11 cellular contexts compared by ENCODE assay signal in the genomic region with DNA sequence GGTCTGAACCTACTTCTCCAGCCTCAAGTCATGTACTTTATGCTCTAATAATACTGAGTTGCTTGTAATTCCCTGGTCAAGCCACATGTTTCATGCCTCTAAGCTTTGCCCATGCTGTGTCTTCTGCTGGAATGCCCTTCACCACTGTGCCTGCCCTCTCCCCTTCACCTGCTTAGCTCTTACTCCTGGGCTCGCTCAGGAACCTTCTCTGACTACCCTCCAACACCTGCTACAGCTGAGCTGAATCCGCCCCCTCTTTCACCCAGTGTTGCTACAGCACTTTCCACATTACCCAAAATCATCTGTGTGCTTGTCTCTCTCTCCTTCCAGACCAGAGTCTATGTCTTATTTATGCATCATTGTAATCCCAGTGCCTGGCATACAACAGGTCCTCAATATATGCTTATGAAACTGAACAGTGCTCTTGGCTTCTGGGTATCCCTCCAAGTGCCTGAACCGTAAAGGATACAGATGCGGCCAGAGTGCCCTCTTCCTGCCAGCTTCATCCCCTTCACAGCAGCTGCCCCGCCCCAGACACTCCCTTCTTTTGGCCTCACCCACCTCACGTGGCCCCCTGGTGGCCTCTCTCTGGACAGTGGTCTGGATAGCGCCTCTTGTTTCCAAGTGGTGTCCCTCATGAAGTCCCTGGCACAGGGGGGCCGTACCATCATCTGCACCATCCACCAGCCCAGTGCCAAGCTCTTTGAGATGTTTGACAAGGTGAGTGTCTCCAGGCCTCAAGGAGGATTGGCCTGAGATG. TPM values are rescaled to one million over a fixed set of nuclear protein-coding genes. Genes with fewer than 3 reads are reported as not detected.
DNase-seq lines count a peak whose midpoint lies in the region; ATAC-seq, FAIRE-seq and TF ChIP-seq lines count a peak whose summit lies in the region.
"Had no signal": no experiment of that assay in that cellular context is flagged by ENCODE, and none has a peak within 500 bp of the region (broad histone marks: within the 10 kb centered on the region; RNA-seq: fewer than 3 reads in every experiment).

No MANE protein-coding gene starts in this region.

- no peaks in the 10 kb centered on the region for H3K9me3 Mint-ChIP-seq in CD4-positive, alpha-beta memory T cell
- H3K9me3 Mint-ChIP-seq: stimulated activated effector memory CD8-positive, alpha-beta T cell treated with anti-CD3 and anti-CD28 coated beads, Interleukin-12 subunit alpha, Interleukin-12 subunit beta, amount 100 ng/mL, for 72 hours had no signal

- no peaks in the 10 kb centered on the region for H3K36me3 Mint-ChIP-seq in CD4-positive, alpha-beta memory T cell
- H3K36me3 Mint-ChIP-seq: stimulated activated effector memory CD8-positive, alpha-beta T cell treated with anti-CD3 and anti-CD28 coated beads, Interleukin-12 subunit alpha, Interleukin-12 subunit beta, amount 100 ng/mL, for 72 hours had no signal

- H3K4me1 Mint-ChIP-seq in CD4-positive, alpha-beta memory T cell, result peaks cover 0 to 1% (median 0%) of the 10 kb centered on the region in 4 donors

- CTCF ChIA-PET in CD4-positive, alpha-beta memory T cell (lab: Charles Lee; ENCODE audit: partially characterized antibody), result interaction anchor here (0.9 to 1.1 kb wide), 2 partner anchors 10 to 61 kb away, joined by 3 read pairs; a partner anchor contains a TSS

- H3K4me1 ChIP-seq in upper lobe of right lung, result no peaks in the 10 kb centered on the region
- no peaks in the 10 kb centered on the region for H3K4me1 ChIP-seq in CD4-positive, alpha-beta memory T cell (ENCODE audit: insufficient read depth, low read length)

- H3K9me3 ChIP-seq in upper lobe of right lung, result no peaks in the 10 kb centered on the region
- H3K9me3 ChIP-seq in CD4-positive, alpha-beta memory T cell (ENCODE audit: control insufficient read depth in 1 of 2, low read length in 2 of 2), result no peaks in the 10 kb centered on the region

- peak; percentile 12 for TF ChIP-seq CTCF in upper lobe of right lung (IDR thresholded peaks at IDR 0.05)

- intact Hi-C loops in Right ventricle myocardium superior (cut with DNase I) (no loop called here), Right ventricle myocardium inferior (cut with DNase I) (no loop called here), upper lobe of right lung (cut with DNase I) (no loop called here)
- intact Hi-C loops in CD4-positive, alpha-beta memory T cell (cut with micrococcal nuclease), result no loop called here

- H3K27me3 ChIP-seq in upper lobe of right lung, result peaks cover 6% of the 10 kb centered on the region
- no peaks in the 10 kb centered on the region for H3K27me3 ChIP-seq in CD4-positive, alpha-beta memory T cell (ENCODE audit: insufficient read depth, low read length)

- no peak for FAIRE-seq in frontal cortex (lab: Jason Lieb, UNC)
- FAIRE-seq: TTC549 had no signal

- ATAC-seq in Right ventricle myocardium superior (ENCODE audit: poor library complexity) (peak; percentile 31), Right ventricle myocardium inferior (no peak), upper lobe of right lung (peak; percentile 42)
- ATAC-seq: stimulated activated effector memory CD8-positive, alpha-beta T cell treated with anti-CD3 and anti-CD28 coated beads, Interleukin-12 subunit alpha, Interleukin-12 subunit beta, amount 100 ng/mL, for 72 hours had no signal

- no peaks in the 10 kb centered on the region for H3K36me3 ChIP-seq in upper lobe of right lung
- H3K36me3 ChIP-seq in CD4-positive, alpha-beta memory T cell (ENCODE audit: insufficient read depth, low read length), result no peaks in the 10 kb centered on the region

- POLR2A ChIA-PET in CD4-positive, alpha-beta memory T cell (lab: Charles Lee; ENCODE audit: partially characterized antibody), result interaction anchor here (0.6 to 1.5 kb wide), 2 partner anchors 13 to 138 kb away, joined by 3 to 5 read pairs; a partner anchor contains a TSS

- no peak overlapping the region for H3K27ac ChIP-seq in upper lobe of right lung
- no peak overlapping the region for H3K27ac ChIP-seq in CD4-positive, alpha-beta memory T cell (ENCODE audit: low read depth, low read length)

- no peak overlapping the region for H3K4me3 ChIP-seq in upper lobe of right lung
- no peak overlapping the region for H3K4me3 ChIP-seq in CD4-positive, alpha-beta memory T cell (ENCODE audit: low read length in 2 of 2)

- peaks cover 1 to 14% of the 10 kb centered on the region in 2 donors for H3K27me3 Mint-ChIP-seq in CD4-positive, alpha-beta memory T cell

- peak overlapping the region in 1 of 7 donors; percentile 7 for H3K27ac Mint-ChIP-seq in CD4-positive, alpha-beta memory T cell
- H3K27ac Mint-ChIP-seq: stimulated activated effector memory CD8-positive, alpha-beta T cell treated with anti-CD3 and anti-CD28 coated beads, Interleukin-12 subunit alpha, Interleukin-12 subunit beta, amount 100 ng/mL, for 72 hours had no signal

- no peak overlapping the region for H3K4me3 Mint-ChIP-seq in CD4-positive, alpha-beta memory T cell
- H3K4me3 Mint-ChIP-seq: stimulated activated effector memory CD8-positive, alpha-beta T cell treated with anti-CD3 and anti-CD28 coated beads, Interleukin-12 subunit alpha, Interleukin-12 subunit beta, amount 100 ng/mL, for 72 hours had no signal

- no peak for DNase-seq in Right ventricle myocardium superior
- no peak for DNase-seq in Right ventricle myocardium inferior (ENCODE audit: missing footprints)
- peak; percentile 11 for DNase-seq in NCI-H460 (ENCODE audit: extremely low read depth, low read depth)
- DNase-seq in dermis blood vessel endothelial cell, result peak; percentile 33
- DNase-seq in upper lobe of right lung, result no peak
- DNase-seq in GM19240 (ENCODE audit: insufficient read length, low spot score), result no peak
- DNase-seq in CD4-positive, alpha-beta memory T cell, result no peak
- DNase-seq in frontal cortex (ENCODE audit: low spot score in 2 of 2), result no peak
- DNase-seq: Kasumi-1 had no signal

RNA-seq across cellular contexts. Expression of a gene that starts 7.1 kb away (rescaled TPM):
- total RNA-seq in Right ventricle myocardium superior (1.5 TPM), Right ventricle myocardium inferior (1.3 TPM), dermis blood vessel endothelial cell (0.05 and 0.17 TPM in 2 replicates), upper lobe of right lung (0.14 TPM), frontal cortex (2.0 TPM)
- total RNA-seq in NCI-H460 (2014; rRNA removed; shearing (Covaris generic)), result not detected in 2 replicates
- polyA plus RNA-seq in NCI-H460 (2014; cell fraction: nucleus; rRNA removed), result 0.04 and 0.91 TPM in 2 replicates
- under 1 TPM in 1 of 2 experiments, not detected in 1; 0.09 TPM for total RNA-seq in CD4-positive, alpha-beta memory T cell
- polyA plus RNA-seq in CD4-positive, alpha-beta memory T cell, result not detected

RNA-seq across cellular contexts. Expression of a gene that starts 12.6 kb away (rescaled TPM):
- total RNA-seq in Right ventricle myocardium superior (34.0 TPM), Right ventricle myocardium inferior (32.4 TPM), dermis blood vessel endothelial cell (18.4 and 22.0 TPM in 2 replicates), upper lobe of right lung (17.7 TPM), frontal cortex (2.0 TPM)
- 12.4 and 13.6 TPM in 2 replicates for total RNA-seq in NCI-H460 (2014; rRNA removed; shearing (Covaris generic))
- 21.7 and 29.1 TPM in 2 replicates for polyA plus RNA-seq in NCI-H460 (2014; cell fraction: nucleus; rRNA removed)
- total RNA-seq in CD4-positive, alpha-beta memory T cell, result 1 to 10 TPM; 8.8 to 9.2 TPM
- polyA plus RNA-seq in CD4-positive, alpha-beta memory T cell, result 1 to 10 TPM; 5.5 to 7.4 TPM

RNA-seq across cellular contexts. Expression of a gene that starts 29.4 kb away (rescaled TPM):
- total RNA-seq in Right ventricle myocardium superior, result not detected
- not detected for total RNA-seq in Right ventricle myocardium inferior
- not detected in 2 replicates for total RNA-seq in NCI-H460 (2014; rRNA removed; shearing (Covaris generic))
- polyA plus RNA-seq in NCI-H460 (2014; cell fraction: nucleus; rRNA removed), result not detected in 2 replicates
- total RNA-seq in dermis blood vessel endothelial cell, result not detected in 2 replicates
- 0.81 TPM for total RNA-seq in upper lobe of right lung
- 1 to 10 TPM in 1 of 2 experiments, under 1 TPM in 1; 0.86 to 1.1 TPM for total RNA-seq in CD4-positive, alpha-beta memory T cell
- polyA plus RNA-seq in CD4-positive, alpha-beta memory T cell, result not detected
- total RNA-seq in frontal cortex, result not detected

RNA-seq across cellular contexts. Expression of a gene that starts 34.5 kb away (rescaled TPM):
- total RNA-seq in Right ventricle myocardium superior, result 13.3 TPM
- total RNA-seq in Right ventricle myocardium inferior, result 13.0 TPM
- total RNA-seq in NCI-H460 (2014; rRNA removed; shearing (Covaris generic)), result 11.5 and 13.6 TPM in 2 replicates
- 20.9 and 27.6 TPM in 2 replicates for polyA plus RNA-seq in NCI-H460 (2014; cell fraction: nucleus; rRNA removed)
- 14.8 and 19.2 TPM in 2 replicates for total RNA-seq in dermis blood vessel endothelial cell
- 25.2 TPM for total RNA-seq in upper lobe of right lung
- total RNA-seq in CD4-positive, alpha-beta memory T cell, result 10 to 100 TPM; 70.8 to 75.3 TPM
- polyA plus RNA-seq in CD4-positive, alpha-beta memory T cell, result 10 to 100 TPM in 1 of 2 donors, 1 to 10 TPM in 1; 9.3 to 16.0 TPM
- 24.5 TPM for total RNA-seq in frontal cortex

RNA-seq across cellular contexts. Expression of a gene that starts 48.8 kb away (rescaled TPM):
- 9.6 TPM for total RNA-seq in Right ventricle myocardium superior
- total RNA-seq in Right ventricle myocardium inferior, result 11.8 TPM
- 6.4 and 13.7 TPM in 2 replicates for total RNA-seq in NCI-H460 (2014; rRNA removed; shearing (Covaris generic))
- 9.0 and 14.4 TPM in 2 replicates for polyA plus RNA-seq in NCI-H460 (2014; cell fraction: nucleus; rRNA removed)
- 2.2 and 5.6 TPM in 2 replicates for total RNA-seq in dermis blood vessel endothelial cell
- 20.3 TPM for total RNA-seq in upper lobe of right lung
- 10 to 100 TPM; 35.2 to 37.5 TPM for total RNA-seq in CD4-positive, alpha-beta memory T cell
- 10 to 100 TPM in 1 of 2 donors, 1 to 10 TPM in 1; 2.6 to 13.3 TPM for polyA plus RNA-seq in CD4-positive, alpha-beta memory T cell
- total RNA-seq in frontal cortex, result 11.4 TPM

Comparison
In these comparisons a context has a peak if more than half of its experiments do, and no peak if none do; other contexts are left out.
1. DNase-seq: peak in NCI-H460 (single experiment) and dermis blood vessel endothelial cell (single experiment); none in Right ventricle myocardium superior (single experiment), Right ventricle myocardium inferior (single experiment), upper lobe of right lung (single experiment), GM19240 (single experiment), CD4-positive, alpha-beta memory T cell (0 of 5) and frontal cortex (0 of 2).